Comparison of ENCODE assay signal across 8 cellular contexts in genomic region chr18:55343396-55344073, GRCh38.
DNase-seq lines count a peak whose midpoint lies in the region; ATAC-seq and TF ChIP-seq lines count a peak whose summit lies in the region.

No MANE protein-coding gene starts in this region.

- no peaks in the 10 kb centered on the region for H3K27me3 ChIP-seq in HL-60 (ENCODE audit: insufficient read depth, poor library complexity, severe bottlenecking)
- H3K27me3 ChIP-seq in H7 (ENCODE audit: control insufficient read depth, insufficient read depth, low read length) = no peaks in the 10 kb centered on the region
- no peaks in the 10 kb centered on the region for H3K27me3 ChIP-seq in neuronal stem cell (ENCODE audit: control insufficient read depth in 3 of 3, insufficient read depth in 3 of 3, low read depth in 1 of 3, low read length in 3 of 3)

- H3K23ac ChIP-seq in neuronal stem cell (ENCODE audit: low read depth, low read length, poor library complexity) = no peak overlapping the region

- H3K9me3 ChIP-seq in neuronal stem cell (replicated peaks in 1 of 2; ENCODE audit: control insufficient read depth in 2 of 2, insufficient read depth in 1 of 2, low read depth in 1 of 2, low read length in 2 of 2) = no peaks in the 10 kb centered on the region

- no peak overlapping the region for H4K91ac ChIP-seq in neuronal stem cell (ENCODE audit: low read depth, low read length, poor library complexity)

- H3K36me3 Mint-ChIP-seq in activated B cell treated with CpG ODN at 0.5 μM for 24 hours (ENCODE audit: low read depth) = no peaks in the 10 kb centered on the region

- no peak overlapping the region for H3K4me3 Mint-ChIP-seq in activated B cell treated with CpG ODN at 0.5 μM for 24 hours

- WGBS in neuronal stem cell (ENCODE audit: extremely low coverage in 2 of 2, insufficient read length in 2 of 2, insufficient replicate concordance in 1 of 2), 2 donors = no CpG with 5 or more reads among the region's 3 CpGs

- H2AK5ac ChIP-seq in neuronal stem cell (ENCODE audit: low read depth, low read length) = no peak overlapping the region

- H3K18ac ChIP-seq in neuronal stem cell (ENCODE audit: low read length) = no peak overlapping the region

- no peak overlapping the region for H2AFZ ChIP-seq in neuronal stem cell (ENCODE audit: low read length)

- H3K4me3 ChIP-seq in AG04449 (ENCODE audit: low read depth, low read length) (no peak overlapping the region), HL-60 (replicated peaks; ENCODE audit: insufficient read depth, low read length) (no peak overlapping the region), H7 (ENCODE audit: insufficient read depth, low read depth, low read length) (no peak overlapping the region), neuronal stem cell (ENCODE audit: low read length in 2 of 2) (no peak overlapping the region)

- CTCF ChIA-PET in AG04449 (lab: Yijun Ruan, JAX) = interaction anchor here (0.6 to 6.5 kb wide), 24 partner anchors 9 to 1232 kb away, joined by 3 to 46 read pairs (median 5); no protein-coding TSS in a partner anchor
- CTCF ChIA-PET in activated B cell treated with CpG ODN at 0.5 μM for 24 hours (lab: Charles Lee) = interaction anchor here (0.5 to 1.6 kb wide), 14 partner anchors 9 to 1360 kb away, joined by 3 to 7 read pairs (median 4); no protein-coding TSS in a partner anchor

- H3K36me3 ChIP-seq in H7 (replicated peaks; ENCODE audit: control insufficient read depth, insufficient read depth, low read length) (no peaks in the 10 kb centered on the region), neuronal stem cell (replicated peaks in 1 of 2; ENCODE audit: control insufficient read depth in 2 of 2, insufficient read depth in 2 of 2, low read length in 2 of 2) (peaks cover 2 to 12% of the 10 kb centered on the region in 2 donors)

- intact Hi-C loops in activated B cell treated with CpG ODN at 0.5 μM for 24 hours (cut with micrococcal nuclease) = loop anchor here (1.0 to 5.0 kb wide), 8 partner anchors 33 to 1233 kb away; partner anchors contain the start of gene TCF4

- H2BK120ac ChIP-seq in neuronal stem cell (ENCODE audit: low read depth, low read length) = no peak overlapping the region

- H3K9ac ChIP-seq in neuronal stem cell (ENCODE audit: low read depth, low read length, poor library complexity) = no peak overlapping the region

- no peak overlapping the region for H2BK15ac ChIP-seq in neuronal stem cell (ENCODE audit: low read length)

- H3K14ac ChIP-seq in neuronal stem cell (ENCODE audit: low read length) = no peak overlapping the region

- H3K4me2 ChIP-seq in neuronal stem cell (ENCODE audit: insufficient read depth, low read length, poor library complexity, severe bottlenecking) = no peak overlapping the region

- DNase-seq in AG04449 (ENCODE audit: low read depth, low spot score) (no peak), HL-60 (ENCODE audit: low read depth in 1 of 2, low spot score in 1 of 2) (no peak), activated B cell treated with CpG ODN at 0.5 μM for 24 hours (no peak), left kidney (ENCODE audit: low read depth, low spot score) (peak; percentile 49), H7 (no peak), medulla oblongata (ENCODE audit: extremely low spot score) (no peak), neuronal stem cell (ENCODE audit: low spot score) (no peak)

- no peaks in the 10 kb centered on the region for H3K9me3 Mint-ChIP-seq in activated B cell treated with CpG ODN at 0.5 μM for 24 hours

- peak; percentile 26 for TF ChIP-seq CTCF in AG04449 (IDR thresholded peaks at IDR 0.05; ENCODE audit: insufficient read depth, low read length, missing control alignments)
- peak; percentile 22 for TF ChIP-seq CTCF in HL-60 (IDR thresholded peaks at IDR 0.05; ENCODE audit: insufficient read depth, low read length)
- TF ChIP-seq CTCF in activated B cell treated with CpG ODN at 0.5 μM for 24 hours (IDR thresholded peaks at IDR 0.05) = peak; percentile 34

- H4K8ac ChIP-seq in neuronal stem cell (ENCODE audit: low read depth, low read length) = no peak overlapping the region

- no peak overlapping the region for H2BK5ac ChIP-seq in neuronal stem cell (ENCODE audit: low read length)

- H3K4me1 ChIP-seq in neuronal stem cell (ENCODE audit: control insufficient read depth in 2 of 2, insufficient read depth in 1 of 2, low read depth in 1 of 2, low read length in 2 of 2) = peaks cover 1 to 7% of the 10 kb centered on the region in 2 donors

- H2BK12ac ChIP-seq in neuronal stem cell (ENCODE audit: low read length) = no peak overlapping the region

- peaks cover 18% of the 10 kb centered on the region for H3K4me1 Mint-ChIP-seq in activated B cell treated with CpG ODN at 0.5 μM for 24 hours

- no peak overlapping the region for H3K4ac ChIP-seq in neuronal stem cell (ENCODE audit: low read length)

- POLR2A ChIA-PET in AG04449 (lab: Yijun Ruan, JAX) = no interaction called here
- POLR2A ChIA-PET in activated B cell treated with CpG ODN at 0.5 μM for 24 hours (lab: Charles Lee) = interaction anchor here (0.6 to 1.7 kb wide), 3 partner anchors 33 to 435 kb away, joined by 4 to 12 read pairs (median 4); no protein-coding TSS in a partner anchor

- H3K27me3 Mint-ChIP-seq in activated B cell treated with CpG ODN at 0.5 μM for 24 hours = no peaks in the 10 kb centered on the region

- ATAC-seq in GM18511 (IDR thresholded peaks at IDR 0.05; ENCODE audit: unreplicated experiment) = peak; percentile 77
- ATAC-seq in activated B cell treated with CpG ODN at 0.5 μM for 24 hours (ENCODE audit: low read depth) = peak; percentile 82

- no peak overlapping the region for H3K27ac ChIP-seq in HL-60 (replicated peaks)
- H3K27ac ChIP-seq in neuronal stem cell (replicated peaks; ENCODE audit: low read length) = no peak overlapping the region

- H3K27ac Mint-ChIP-seq in activated B cell treated with CpG ODN at 0.5 μM for 24 hours = no peak overlapping the region

- peaks cover 2% of the 10 kb centered on the region for H3K79me1 ChIP-seq in neuronal stem cell (ENCODE audit: low read depth, low read length)
